Comparison of ENCODE assay signal across 1 cellular context in the genomic region with DNA sequence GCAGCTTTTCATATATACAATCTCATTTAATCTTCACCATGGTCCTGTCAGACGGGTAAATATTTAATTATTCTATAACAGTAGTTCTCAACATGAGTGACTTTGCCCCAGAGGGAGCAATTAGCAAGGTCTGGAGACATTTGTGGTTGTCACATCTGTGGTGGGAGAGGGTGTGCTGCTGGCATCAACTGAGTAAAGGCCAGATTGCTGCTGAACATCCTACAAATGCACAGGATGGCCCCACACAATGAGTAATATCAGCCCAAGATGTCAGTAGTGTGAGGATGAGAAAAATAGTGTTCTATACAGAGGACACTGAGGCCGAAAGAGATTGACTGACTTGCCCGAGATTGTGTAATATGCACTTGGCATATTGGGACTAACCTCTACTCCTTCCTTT.
TF ChIP-seq lines count a peak whose summit lies in the region.

No MANE protein-coding gene starts in this region.

TF ChIP-seq in GM12878, 131 proteins besides CTCF, POLR2A, EP300 and RAD21 (continued from another document):
- no peak for TF ChIP-seq ZBTB33 (IDR thresholded peaks at IDR 0.05)
- TF ChIP-seq MEF2B (IDR thresholded peaks at IDR 0.05; ENCODE audit: partially characterized antibody, poor library complexity, severe bottlenecking), result peak; percentile 61
- no peak for TF ChIP-seq CREM (IDR thresholded peaks at IDR 0.05; ENCODE audit: low read depth)
- TF ChIP-seq, protein P1, sequence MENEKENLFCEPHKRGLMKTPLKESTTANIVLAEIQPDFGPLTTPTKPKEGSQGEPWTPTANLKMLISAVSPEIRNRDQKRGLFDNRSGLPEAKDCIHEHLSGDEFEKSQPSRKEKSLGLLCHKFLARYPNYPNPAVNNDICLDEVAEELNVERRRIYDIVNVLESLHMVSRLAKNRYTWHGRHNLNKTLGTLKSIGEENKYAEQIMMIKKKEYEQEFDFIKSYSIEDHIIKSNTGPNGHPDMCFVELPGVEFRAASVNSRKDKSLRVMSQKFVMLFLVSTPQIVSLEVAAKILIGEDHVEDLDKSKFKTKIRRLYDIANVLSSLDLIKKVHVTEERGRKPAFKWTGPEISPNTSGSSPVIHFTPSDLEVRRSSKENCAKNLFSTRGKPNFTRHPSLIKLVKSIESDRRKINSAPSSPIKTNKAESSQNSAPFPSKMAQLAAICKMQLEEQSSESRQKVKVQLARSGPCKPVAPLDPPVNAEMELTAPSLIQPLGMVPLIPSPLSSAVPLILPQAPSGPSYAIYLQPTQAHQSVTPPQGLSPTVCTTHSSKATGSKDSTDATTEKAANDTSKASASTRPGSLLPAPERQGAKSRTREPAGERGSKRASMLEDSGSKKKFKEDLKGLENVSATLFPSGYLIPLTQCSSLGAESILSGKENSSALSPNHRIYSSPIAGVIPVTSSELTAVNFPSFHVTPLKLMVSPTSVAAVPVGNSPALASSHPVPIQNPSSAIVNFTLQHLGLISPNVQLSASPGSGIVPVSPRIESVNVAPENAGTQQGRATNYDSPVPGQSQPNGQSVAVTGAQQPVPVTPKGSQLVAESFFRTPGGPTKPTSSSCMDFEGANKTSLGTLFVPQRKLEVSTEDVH (IDR thresholded peaks at IDR 0.05; ENCODE audit: low read depth, partially characterized antibody), result no peak
